Comparison of ENCODE assay signal across 17 cellular contexts in the genomic region with DNA sequence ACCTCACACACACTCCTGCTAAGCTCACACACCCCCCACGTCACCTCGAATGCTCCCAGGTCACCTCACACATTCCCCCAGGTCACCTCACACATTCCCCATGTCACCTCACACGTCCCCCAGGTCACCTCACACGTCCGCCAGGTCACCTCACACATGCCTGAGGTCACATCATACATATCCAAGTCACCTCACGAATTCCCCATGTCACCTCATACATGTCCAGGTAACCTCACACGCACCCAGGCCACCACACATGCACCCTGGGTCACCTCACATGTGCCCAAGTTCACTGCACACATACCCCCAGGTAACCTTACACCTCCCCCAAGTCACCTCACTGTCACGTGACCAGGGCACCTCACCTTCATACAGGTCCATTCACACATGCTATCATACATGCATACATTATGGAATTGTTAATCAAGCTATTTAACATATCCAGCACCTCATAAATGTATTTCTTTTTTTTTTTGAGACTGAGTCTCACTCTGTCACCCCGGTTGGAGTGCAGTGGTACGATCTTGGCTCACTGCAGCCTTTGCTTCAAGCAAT.
DNase-seq lines count a peak whose midpoint lies in the region; ATAC-seq, FAIRE-seq and TF ChIP-seq lines count a peak whose summit lies in the region.
"Had no signal": no experiment of that assay in that cellular context is flagged by ENCODE, and none has a peak within 500 bp of the region (broad histone marks: within the 10 kb centered on the region; RNA-seq: fewer than 3 reads in every experiment).

No MANE protein-coding gene starts in this region.

- H3K4me2 ChIP-seq in K562 (ENCODE audit: insufficient read depth, low read length), result no peak overlapping the region
- H3K4me2 ChIP-seq: BLaER1 treated with 17β-estradiol and CSF1 and Interleukin-3, amounts not matched to agents 10 nM and 100 nM; GM23338 had no signal

- H3K36me3 ChIP-seq in K562 (ENCODE audit: control insufficient read depth, insufficient read depth, low read length), result no peaks in the 10 kb centered on the region
- H3K36me3 ChIP-seq in Peyer's patch, result no peaks in the 10 kb centered on the region
- H3K36me3 ChIP-seq: BLaER1 treated with 17β-estradiol and CSF1 and Interleukin-3, amounts not matched to agents 10 nM and 100 nM had no signal

- intact Hi-C loops in K562 (cut with micrococcal nuclease), result no loop called here

- H3K4me3 ChIP-seq in K562 (no peak overlapping the region), Peyer's patch (no peak overlapping the region)
- H3K4me3 ChIP-seq: BLaER1 treated with 17β-estradiol and CSF1 and Interleukin-3, amounts not matched to agents 10 nM and 100 nM; GM23338 had no signal

- no peak for FAIRE-seq in K562 (lab: Jason Lieb, UNC)
- FAIRE-seq: G401.6, GM12892, HTR-8/SVneo had no signal

- H3K9ac ChIP-seq in K562 (ENCODE audit: insufficient read depth in 1 of 2, low read depth in 2 of 2, low read length in 2 of 2), result no peak overlapping the region
- H3K9ac ChIP-seq: BLaER1 treated with 17β-estradiol and CSF1 and Interleukin-3, amounts not matched to agents 10 nM and 100 nM had no signal

- POLR2A ChIA-PET in K562 (lab: Yijun Ruan, JAX), result no interaction called here

- no peaks in the 10 kb centered on the region for H3K9me1 ChIP-seq in K562 (ENCODE audit: control insufficient read depth, insufficient read depth, low read length)

- H3K79me2 ChIP-seq in K562 (ENCODE audit: control insufficient read depth, insufficient read depth, low read length), result no peaks in the 10 kb centered on the region

- CTCF ChIA-PET in activated naive CD4-positive, alpha-beta T cell treated with anti-CD3 and anti-CD28 coated beads, Interleukin-2, amount 10 ng/mL, durations not matched to agents 7 days and 5 days (lab: Charles Lee), result interaction anchor here (1.1 kb wide), 1 partner anchor 13 kb away, joined by 3 read pairs; no protein-coding TSS in a partner anchor
- CTCF ChIA-PET in K562 (lab: Yijun Ruan, JAX; ENCODE audit: low intra/inter-chr PET ratio), result no interaction called here

- peaks cover 30% of the 10 kb centered on the region for H3K4me1 Mint-ChIP-seq in activated naive CD4-positive, alpha-beta T cell treated with anti-CD3 and anti-CD28 coated beads, Interleukin-2, amount 50 U/mL, for 24 hours
- peaks cover 22% of the 10 kb centered on the region for H3K4me1 Mint-ChIP-seq in activated naive CD4-positive, alpha-beta T cell treated with anti-CD3 and anti-CD28 coated beads, Interleukin-2, amount 10 ng/mL, durations not matched to agents 7 days and 5 days
- peaks cover 13 to 14% of the 10 kb centered on the region in 2 donors for H3K4me1 Mint-ChIP-seq in natural killer cell treated with Interleukin-12 subunit alpha and Interleukin-12 subunit beta and Interleukin-15 and Interleukin-18, amount 100 ng/mL, for 72 hours (ENCODE audit: low read depth in 2 of 2)
- H3K4me1 Mint-ChIP-seq: GM23338 had no signal

- DNase-seq in activated naive CD4-positive, alpha-beta T cell treated with anti-CD3 and anti-CD28 coated beads, Interleukin-2, amount 10 ng/mL, durations not matched to agents 7 days and 5 days, result no peak
- DNase-seq in K562 (ENCODE audit: extremely low read depth in 1 of 4, low spot score in 3 of 4) (no peak), Peyer's patch (no peak), NCI-H524 treated with DMSO at 0.1 percent for 48 hours (lab: John Stamatoyannopoulos, UW) (no peak)
- no peak for DNase-seq in natural killer cell treated with Interleukin-12 subunit alpha and Interleukin-12 subunit beta and Interleukin-15 and Interleukin-18, amount 100 ng/mL, for 72 hours (ENCODE audit: low spot score)
- DNase-seq: CD4-positive, CD25-positive, alpha-beta regulatory T cell; DMS79; EL; H7 had no signal

- H3K27ac ChIP-seq in K562 (ENCODE audit: extremely low read depth, low read depth, low read length) (no peak overlapping the region), Peyer's patch (no peak overlapping the region)
- H3K27ac ChIP-seq: 22Rv1; BLaER1 treated with 17β-estradiol and CSF1 and Interleukin-3, amounts not matched to agents 10 nM and 100 nM had no signal

- H3K4me1 ChIP-seq in K562 (replicated peaks in 1 of 2; ENCODE audit: control insufficient read depth in 2 of 2, insufficient read depth in 2 of 2, low read length in 2 of 2), result no peaks in the 10 kb centered on the region
- H3K4me1 ChIP-seq in Peyer's patch, result no peaks in the 10 kb centered on the region

- ATAC-seq in K562, result no peak
- ATAC-seq in natural killer cell treated with Interleukin-12 subunit alpha and Interleukin-12 subunit beta and Interleukin-15 and Interleukin-18, amount 100 ng/mL, for 72 hours, result no peak
- no peak for ATAC-seq in HG02763 (IDR thresholded peaks at IDR 0.05; ENCODE audit: unreplicated experiment)
- ATAC-seq: GM23338 had no signal

- H3K36me3 Mint-ChIP-seq in activated naive CD4-positive, alpha-beta T cell treated with anti-CD3 and anti-CD28 coated beads, Interleukin-2, amount 50 U/mL, for 24 hours, result no peaks in the 10 kb centered on the region
- H3K36me3 Mint-ChIP-seq in activated naive CD4-positive, alpha-beta T cell treated with anti-CD3 and anti-CD28 coated beads, Interleukin-2, amount 10 ng/mL, durations not matched to agents 7 days and 5 days, result no peaks in the 10 kb centered on the region
- H3K36me3 Mint-ChIP-seq in natural killer cell treated with Interleukin-12 subunit alpha and Interleukin-12 subunit beta and Interleukin-15 and Interleukin-18, amount 100 ng/mL, for 72 hours, result no peaks in the 10 kb centered on the region
- H3K36me3 Mint-ChIP-seq: CD4-positive, CD25-positive, alpha-beta regulatory T cell had no signal

- no peak for TF ChIP-seq EP300 in K562 (IDR thresholded peaks at IDR 0.05; ENCODE audit: low read length)

- no peak overlapping the region for H3K4me3 Mint-ChIP-seq in activated naive CD4-positive, alpha-beta T cell treated with anti-CD3 and anti-CD28 coated beads, Interleukin-2, amount 50 U/mL, for 24 hours
- no peak overlapping the region for H3K4me3 Mint-ChIP-seq in activated naive CD4-positive, alpha-beta T cell treated with anti-CD3 and anti-CD28 coated beads, Interleukin-2, amount 10 ng/mL, durations not matched to agents 7 days and 5 days
- H3K4me3 Mint-ChIP-seq in natural killer cell treated with Interleukin-12 subunit alpha and Interleukin-12 subunit beta and Interleukin-15 and Interleukin-18, amount 100 ng/mL, for 72 hours, result no peak overlapping the region
- H3K4me3 Mint-ChIP-seq: GM23338 had no signal

- H3K27ac Mint-ChIP-seq in activated naive CD4-positive, alpha-beta T cell treated with anti-CD3 and anti-CD28 coated beads, Interleukin-2, amount 50 U/mL, for 24 hours, result peak overlapping the region; percentile 75
- H3K27ac Mint-ChIP-seq in activated naive CD4-positive, alpha-beta T cell treated with anti-CD3 and anti-CD28 coated beads, Interleukin-2, amount 10 ng/mL, durations not matched to agents 7 days and 5 days, result no peak overlapping the region
- peak overlapping the region; percentile 1 to 3 for H3K27ac Mint-ChIP-seq in natural killer cell treated with Interleukin-12 subunit alpha and Interleukin-12 subunit beta and Interleukin-15 and Interleukin-18, amount 100 ng/mL, for 72 hours
- H3K27ac Mint-ChIP-seq: GM23338 had no signal

- no peaks in the 10 kb centered on the region for H4K20me1 ChIP-seq in K562 (replicated peaks; ENCODE audit: control insufficient read depth, insufficient read depth, low read length)
- H4K20me1 ChIP-seq: BLaER1 treated with 17β-estradiol and CSF1 and Interleukin-3, amounts not matched to agents 10 nM and 100 nM had no signal

- no peaks in the 10 kb centered on the region for H3K27me3 Mint-ChIP-seq in activated naive CD4-positive, alpha-beta T cell treated with anti-CD3 and anti-CD28 coated beads, Interleukin-2, amount 50 U/mL, for 24 hours
- peaks cover 54% of the 10 kb centered on the region for H3K27me3 Mint-ChIP-seq in activated naive CD4-positive, alpha-beta T cell treated with anti-CD3 and anti-CD28 coated beads, Interleukin-2, amount 10 ng/mL, durations not matched to agents 7 days and 5 days
- H3K27me3 Mint-ChIP-seq in natural killer cell treated with Interleukin-12 subunit alpha and Interleukin-12 subunit beta and Interleukin-15 and Interleukin-18, amount 100 ng/mL, for 72 hours, result peaks cover 38 to 53% of the 10 kb centered on the region in 2 donors

- in situ Hi-C loops in K562 (cut with MboI), result no loop called here

- no peaks in the 10 kb centered on the region for H3K9me3 Mint-ChIP-seq in activated naive CD4-positive, alpha-beta T cell treated with anti-CD3 and anti-CD28 coated beads, Interleukin-2, amount 50 U/mL, for 24 hours
- H3K9me3 Mint-ChIP-seq in activated naive CD4-positive, alpha-beta T cell treated with anti-CD3 and anti-CD28 coated beads, Interleukin-2, amount 10 ng/mL, durations not matched to agents 7 days and 5 days, result no peaks in the 10 kb centered on the region
- H3K9me3 Mint-ChIP-seq in natural killer cell treated with Interleukin-12 subunit alpha and Interleukin-12 subunit beta and Interleukin-15 and Interleukin-18, amount 100 ng/mL, for 72 hours, result no peaks in the 10 kb centered on the region

- no peak for TF ChIP-seq RAD21 in K562 (CRISPR knock-in tag; conservative IDR thresholded peaks at IDR 0.05 in 1 of 2, IDR thresholded peaks at IDR 0.05 in 1 of 2)

- BruUV-seq in K562 (replicated peaks; lab: Mats Ljungman, UMichigan), result no TSS peak

- TF ChIP-seq CTCF in K562 (IDR thresholded peaks at IDR 0.05 in 2 of 3, conservative IDR thresholded peaks at IDR 0.05 in 1 of 3; ENCODE audit: insufficient read depth in 2 of 3, low read depth in 1 of 3, low read length in 3 of 3), result no peak
- no peak for TF ChIP-seq CTCF in Peyer's patch (IDR thresholded peaks at IDR 0.05)

- no peaks in the 10 kb centered on the region for H3K27me3 ChIP-seq in K562 (ENCODE audit: control insufficient read depth in 2 of 2, insufficient read depth in 2 of 2, low read length in 2 of 2)
- no peaks in the 10 kb centered on the region for H3K27me3 ChIP-seq in Peyer's patch
- H3K27me3 ChIP-seq: BLaER1 treated with 17β-estradiol and CSF1 and Interleukin-3, amounts not matched to agents 10 nM and 100 nM had no signal

- H3K9me3 ChIP-seq in K562 (replicated peaks; ENCODE audit: control insufficient read depth, insufficient read depth, low read depth, low read length), result no peaks in the 10 kb centered on the region
- H3K9me3 ChIP-seq in Peyer's patch, result no peaks in the 10 kb centered on the region
- H3K9me3 ChIP-seq: BLaER1 treated with 17β-estradiol and CSF1 and Interleukin-3, amounts not matched to agents 10 nM and 100 nM had no signal

- H2AFZ ChIP-seq in K562 (ENCODE audit: low read depth, low read length), result no peak overlapping the region
- H2AFZ ChIP-seq: GM23338 had no signal

- WGBS in K562 (ENCODE audit: insufficient coverage, low coverage, missing lambda C conversion rate), result 2% methylated on average over 10 of the region's 10 CpGs

- no peak for TF ChIP-seq POLR2A in K562 (conservative IDR thresholded peaks at IDR 0.05)
- no peak for TF ChIP-seq POLR2A in Peyer's patch (IDR thresholded peaks at IDR 0.05)
